Comparison of ENCODE assay signal across 8 cellular contexts in the genomic region with DNA sequence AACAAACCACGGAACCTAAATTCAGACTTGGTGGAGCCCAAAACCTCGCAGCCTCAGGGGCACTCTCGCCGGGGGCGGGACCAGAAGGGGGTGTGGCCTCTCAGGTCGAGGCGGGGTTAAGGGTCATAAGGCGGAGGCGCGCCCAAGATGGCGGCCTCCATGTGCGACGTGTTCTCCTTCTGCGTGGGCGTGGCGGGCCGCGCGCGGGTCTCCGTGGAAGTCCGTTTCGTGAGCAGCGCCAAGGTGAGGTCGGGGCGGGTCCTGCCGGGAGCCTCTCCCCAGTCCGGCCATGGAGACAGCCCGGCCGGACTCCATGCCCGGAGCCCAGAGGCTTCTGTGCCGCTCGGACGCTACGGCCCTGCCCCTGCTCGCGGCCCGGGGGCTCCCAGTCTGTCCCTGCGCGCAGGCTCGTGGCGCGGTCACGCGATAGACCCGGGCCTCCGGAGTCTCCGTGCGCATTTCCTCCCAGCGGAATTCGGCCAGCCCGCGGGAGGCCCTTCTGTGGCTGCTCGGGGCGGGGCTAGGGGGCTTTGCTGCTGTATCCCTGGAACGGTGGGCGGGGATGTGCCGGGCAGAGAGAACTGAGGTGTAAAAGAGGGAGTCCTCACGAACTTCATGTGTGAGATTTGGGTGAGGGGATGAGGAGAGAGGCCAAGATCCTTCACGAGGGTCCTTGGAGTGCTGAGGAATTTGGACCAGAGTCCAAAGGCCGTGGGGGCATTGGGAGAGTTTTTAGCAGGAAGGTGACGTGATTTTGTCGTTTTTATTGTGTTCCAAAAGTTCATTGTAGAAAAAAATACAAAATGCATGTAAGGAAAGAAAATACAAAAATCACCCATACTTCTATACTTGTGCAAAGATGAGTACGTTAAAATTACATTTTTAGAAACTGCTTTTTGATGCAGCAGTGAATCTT. TPM values are rescaled to one million over a fixed set of nuclear protein-coding genes. Genes with fewer than 3 reads are reported as not detected.
A peak's percentile ranks its signal among the peaks of the same experiment; 100 is the strongest.
DNase-seq lines count a peak whose midpoint lies in the region; ATAC-seq and TF ChIP-seq lines count a peak whose summit lies in the region.

A gene (plus strand): TSS at position 126 of the 916 bp plus-strand sequence. CDS start 22 bp downstream, at position 148.

- ATAC-seq in GM21529 (IDR thresholded peaks at IDR 0.05; ENCODE audit: unreplicated experiment) = peak; percentile 92
- peak; percentile 90 to 94 for ATAC-seq in naive thymus-derived CD8-positive, alpha-beta T cell

- POLR2A ChIA-PET in naive thymus-derived CD8-positive, alpha-beta T cell (lab: Charles Lee) = interaction anchor here (0.9 to 2.5 kb wide), 4 partner anchors 15 to 76 kb away, joined by 3 to 11 read pairs (median 6); a partner anchor contains a TSS

- no peaks in the 10 kb centered on the region for H3K9me3 ChIP-seq in Peyer's patch

- H3K4me3 ChIP-seq in Peyer's patch = peak within 1 kb of the TSS; percentile 75 to 98 (median 92)

- peaks cover 0 to 18% (median 5%) of the 10 kb centered on the region in 4 donors for H3K4me1 ChIP-seq in Peyer's patch

- no peaks in the 10 kb centered on the region for H3K36me3 Mint-ChIP-seq in IgD-negative memory B cell
- peaks cover 0 to 5% (median 0%) of the 10 kb centered on the region in 3 donors for H3K36me3 Mint-ChIP-seq in naive thymus-derived CD8-positive, alpha-beta T cell

- H3K4me1 Mint-ChIP-seq in IgD-negative memory B cell = peaks cover 17 to 25% (median 24%) of the 10 kb centered on the region in 3 donors
- peaks cover 15 to 41% (median 32%) of the 10 kb centered on the region in 4 donors for H3K4me1 Mint-ChIP-seq in naive thymus-derived CD8-positive, alpha-beta T cell

- H3K27me3 Mint-ChIP-seq in IgD-negative memory B cell = peaks cover 2% of the 10 kb centered on the region
- H3K27me3 Mint-ChIP-seq in naive thymus-derived CD8-positive, alpha-beta T cell = peaks cover 0 to 2% (median 0%) of the 10 kb centered on the region in 5 donors

- peak within 1 kb of the TSS; percentile 50 to 78 (median 64) for H3K27ac ChIP-seq in Peyer's patch

- peak; percentile 50 for DNase-seq in DMS153 treated with DMSO at 0.1 percent for 48 hours (lab: John Stamatoyannopoulos, UW; ENCODE audit: unreplicated experiment)
- DNase-seq in Peyer's patch = peak; percentile 86 to 95 (median 93)
- peak; percentile 97 to 98 for DNase-seq in activated T-cell treated with anti-CD3 and anti-CD28 coated beads, Interleukin-2, amount 50 U/mL, for 48 hours
- peak; percentile 79 for DNase-seq in fibroblast of gingiva (ENCODE audit: low read depth)
- DNase-seq in naive thymus-derived CD8-positive, alpha-beta T cell = peak; percentile 85 to 94 (median 90)
- DNase-seq in stimulated activated naive CD4-positive, alpha-beta T cell (lab: John Stamatoyannopoulos, UW) = peak; percentile 84 to 93 (median 86)

- H3K4me3 Mint-ChIP-seq in IgD-negative memory B cell = peak within 1 kb of the TSS; percentile 85 to 98 (median 94)
- peak within 1 kb of the TSS; percentile 84 to 97 (median 92) for H3K4me3 Mint-ChIP-seq in naive thymus-derived CD8-positive, alpha-beta T cell

- no peaks in the 10 kb centered on the region for H3K36me3 ChIP-seq in Peyer's patch

- no peaks in the 10 kb centered on the region for H3K9me3 Mint-ChIP-seq in IgD-negative memory B cell
- H3K9me3 Mint-ChIP-seq in naive thymus-derived CD8-positive, alpha-beta T cell = no peaks in the 10 kb centered on the region

- H3K27me3 ChIP-seq in Peyer's patch = no peaks in the 10 kb centered on the region

- no peak for TF ChIP-seq CTCF in Peyer's patch (IDR thresholded peaks at IDR 0.05)

- TF ChIP-seq POLR2A in Peyer's patch (IDR thresholded peaks at IDR 0.05) = peak in 1 of 2 donors; percentile 22

- H3K27ac Mint-ChIP-seq in IgD-negative memory B cell = peak within 1 kb of the TSS; percentile 19 to 97 (median 91)
- H3K27ac Mint-ChIP-seq in naive thymus-derived CD8-positive, alpha-beta T cell = peak within 1 kb of the TSS; percentile 91 to 98 (median 96)

RNA-seq across cellular contexts. Expression of the gene that starts here (rescaled TPM):
- polyA plus RNA-seq in IgD-negative memory B cell = 27.4 TPM
- 10 to 100 TPM in 3 of 4 donors, 1 to 10 TPM in 1; 5.1 to 46.2 (median 15.6) TPM for total RNA-seq in Peyer's patch
- total RNA-seq in naive thymus-derived CD8-positive, alpha-beta T cell = 10 to 100 TPM; 51.2 to 56.3 TPM
- polyA plus RNA-seq in naive thymus-derived CD8-positive, alpha-beta T cell = 10 to 100 TPM; 22.7 to 28.3 (median 25.3) TPM

Comparison
In these comparisons a context has a peak if more than half of its experiments do, and no peak if none do; other contexts are left out.
1. Peak in every context shown above with its lines: DNase-seq, ATAC-seq, H3K4me3 ChIP-seq and H3K27ac ChIP-seq.